Comparison of ENCODE assay signal across 20 cellular contexts in the genomic region with DNA sequence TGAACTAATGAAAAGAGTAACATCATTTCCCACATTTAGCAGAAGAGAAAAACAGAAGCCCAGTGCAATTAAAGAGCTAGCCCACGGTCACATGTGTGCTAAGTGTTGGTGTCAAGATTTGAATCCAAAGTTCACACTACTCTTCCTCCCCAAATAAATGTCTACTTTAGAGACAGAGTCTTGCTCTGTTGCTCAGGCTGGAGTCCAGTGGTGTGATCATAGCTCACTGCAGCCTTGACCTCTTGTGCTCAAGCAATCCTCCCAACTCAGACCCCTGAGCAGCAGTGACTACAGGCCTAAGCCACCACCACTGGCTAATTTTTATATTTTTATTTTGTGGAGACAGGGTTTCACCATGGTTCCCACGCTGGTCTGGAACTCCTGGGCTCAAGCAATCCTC. TPM values are rescaled to one million over a fixed set of nuclear protein-coding genes. Genes with fewer than 3 reads are reported as not detected.
"Had no signal": no experiment of that assay in that cellular context is flagged by ENCODE, and none has a peak within 500 bp of the region (broad histone marks: within the 10 kb centered on the region; RNA-seq: fewer than 3 reads in every experiment).

No MANE protein-coding gene starts in this region.

- DNase-seq: activated CD4-positive, alpha-beta T cell treated with anti-CD3 and anti-CD28 coated beads for 4 hours; activated CD8-positive, alpha-beta memory T cell treated with anti-CD3 and anti-CD28 coated beads, Interleukin-2, amount 50 U/mL, for 4 hours; activated CD8-positive, alpha-beta T cell treated with anti-CD3 and anti-CD28 coated beads for 36 hours; activated naive CD4-positive, alpha-beta T cell treated with anti-CD3 and anti-CD28 coated beads, Interleukin-2, amount 50 U/mL, for 16 hours; activated naive CD8-positive, alpha-beta T cell treated with anti-CD3 and anti-CD28 coated beads, Interleukin-2, amount 10 ng/mL, durations not matched to agents 7 days and 5 days; aorta; NCI-H1105 treated with DMSO at 0.1 percent for 48 hours; NCI-H146; NCI-H187 treated with DMSO at 0.1 percent for 48 hours; NCI-H2081 treated with DMSO at 0.1 percent for 48 hours; NCI-H446; NCI-H524; Right ventricle myocardium superior; RPMI8226; T1000 had no signal

- H3K27ac ChIP-seq: SJSA1 had no signal

- H3K4me3 Mint-ChIP-seq: activated CD8-positive, alpha-beta T cell treated with anti-CD3 and anti-CD28 coated beads for 36 hours; activated naive CD8-positive, alpha-beta T cell treated with anti-CD3 and anti-CD28 coated beads, Interleukin-2, amount 10 ng/mL, durations not matched to agents 7 days and 5 days; central memory CD8-positive, alpha-beta T cell; T-helper 1 cell treated with Interleukin-12 subunit alpha and Interleukin-12 subunit beta and Interleukin-4 antibody, amounts not matched to agents 30 μg/mL and 1 μg/mL, for 36 hours had no signal

- H3K27ac Mint-ChIP-seq: activated CD8-positive, alpha-beta T cell treated with anti-CD3 and anti-CD28 coated beads for 36 hours; activated naive CD8-positive, alpha-beta T cell treated with anti-CD3 and anti-CD28 coated beads, Interleukin-2, amount 10 ng/mL, durations not matched to agents 7 days and 5 days; T-helper 1 cell treated with Interleukin-12 subunit alpha and Interleukin-12 subunit beta and Interleukin-4 antibody, amounts not matched to agents 30 μg/mL and 1 μg/mL, for 36 hours had no signal

- H3K4me3 ChIP-seq: SJSA1 had no signal

- H3K9me3 ChIP-seq: SJSA1 had no signal

- H3K27me3 ChIP-seq: SJSA1 had no signal

- ATAC-seq: activated CD4-positive, CD25-positive, alpha-beta regulatory T cell treated with anti-CD3 and anti-CD28 coated beads, Interleukin-2, amount 50 U/mL, for 24 hours; activated CD8-positive, alpha-beta T cell treated with anti-CD3 and anti-CD28 coated beads for 36 hours; SK-N-SH treated with all-trans-retinoic acid at 6 μM for 48 hours had no signal

- H3K36me3 ChIP-seq: SJSA1 had no signal

RNA-seq across cellular contexts. Expression of gene ZNF860, which starts 5.2 kb away (rescaled TPM):
- total RNA-seq: activated CD8-positive, alpha-beta T cell treated with anti-CD3 and anti-CD28 coated beads for 36 hours; activated naive CD8-positive, alpha-beta T cell treated with anti-CD3 and anti-CD28 coated beads, Interleukin-2, amount 10 ng/mL, durations not matched to agents 7 days and 5 days had no signal
